In genomic region chr14:68638056-68638816, GRCh38 we compare ENCODE assay signal across 12 cellular contexts.
DNase-seq lines count a peak whose midpoint lies in the region; ATAC-seq and TF ChIP-seq lines count a peak whose summit lies in the region.
"Had no signal": no experiment of that assay in that cellular context is flagged by ENCODE, and none has a peak within 500 bp of the region (broad histone marks: within the 10 kb centered on the region; RNA-seq: fewer than 3 reads in every experiment).

No MANE protein-coding gene starts in this region.

- DNase-seq in activated effector memory CD4-positive, alpha-beta T cell treated with anti-CD3 and anti-CD28 coated beads, Interleukin-2, amount 50 U/mL, for 16 hours: peak; percentile 24
- DNase-seq in activated effector memory CD4-positive, alpha-beta T cell treated with Interleukin-2 at 50 U/mL for 16 hours: no peak
- DNase-seq in right cardiac atrium (peak in 1 of 3 donors; percentile 30), ovary (peak in 1 of 5 donors; percentile 20), upper lobe of right lung (peak; percentile 45), GM10248 (ENCODE audit: extremely low spot score) (no peak), AG08396 (ENCODE audit: low spot score) (no peak)
- DNase-seq in stimulated activated naive CD4-positive, alpha-beta T cell treated with Interleukin-2 at 50 U/mL for 16 hours (lab: John Stamatoyannopoulos, UW): no peak
- DNase-seq: ACHN; activated CD4-positive, alpha-beta T cell treated with anti-CD3 and anti-CD28 coated beads, Interleukin-2, amount 50 U/mL, for 4 hours; DMS 273 treated with DMSO at 0.1 percent for 48 hours; MG63 had no signal

- 70% methylated on average over 11 of the region's 11 CpGs for WGBS in right cardiac atrium
- WGBS in ovary, 3 donors: 59 to 60% (median 60%) methylated on average over 11 of the region's 11 CpGs

- POLR2A ChIA-PET in GM10248 (lab: Yijun Ruan, JAX): no interaction called here

- TF ChIP-seq CTCF in ovary (IDR thresholded peaks at IDR 0.05) (no peak), upper lobe of right lung (IDR thresholded peaks at IDR 0.05) (no peak), GM10248 (IDR thresholded peaks at IDR 0.05; ENCODE audit: control extremely low read depth, extremely low read depth, low read depth, missing control alignments) (no peak)

- intact Hi-C loops in right cardiac atrium (cut with DNase I) (no loop called here), ovary (cut with DNase I) (no loop called here), upper lobe of right lung (cut with DNase I) (no loop called here)

- TF ChIP-seq POLR2A in ovary (IDR thresholded peaks at IDR 0.05): no peak

- H3K9me3 ChIP-seq in right cardiac atrium (ENCODE audit: control insufficient read depth, low read length): no peaks in the 10 kb centered on the region
- no peaks in the 10 kb centered on the region for H3K9me3 ChIP-seq in ovary
- H3K9me3 ChIP-seq in upper lobe of right lung: peaks cover 12% of the 10 kb centered on the region

- H3K4me3 ChIP-seq in right cardiac atrium (ENCODE audit: low read length) (no peak overlapping the region), ovary (no peak overlapping the region), upper lobe of right lung (no peak overlapping the region)
- H3K4me3 ChIP-seq: MG63 had no signal

- peaks cover 23% of the 10 kb centered on the region for H3K4me1 ChIP-seq in right cardiac atrium (ENCODE audit: control insufficient read depth, insufficient read depth, low read length)
- peaks cover 15% of the 10 kb centered on the region for H3K4me1 ChIP-seq in ovary (ENCODE audit: insufficient read depth)
- peaks cover 24% of the 10 kb centered on the region for H3K4me1 ChIP-seq in upper lobe of right lung

- H3K27me3 ChIP-seq in right cardiac atrium (ENCODE audit: control insufficient read depth, insufficient read depth) (no peaks in the 10 kb centered on the region), ovary (no peaks in the 10 kb centered on the region), upper lobe of right lung (no peaks in the 10 kb centered on the region)
- H3K27me3 ChIP-seq: MG63 had no signal

- no peak for TF ChIP-seq EP300 in ovary (IDR thresholded peaks at IDR 0.05)

- ATAC-seq in right cardiac atrium (peak; percentile 7), upper lobe of right lung (peak; percentile 35)

- H3K36me3 ChIP-seq in ovary (no peaks in the 10 kb centered on the region), upper lobe of right lung (no peaks in the 10 kb centered on the region)
- H3K36me3 ChIP-seq: MG63 had no signal

- CTCF ChIA-PET in GM10248 (lab: Yijun Ruan, JAX): interaction anchor here (0.8 to 3.5 kb wide), 8 partner anchors 8 to 27 kb away, joined by 3 to 21 read pairs (median 4); no protein-coding TSS in a partner anchor

- H3K27ac ChIP-seq in right cardiac atrium (ENCODE audit: low read length) (peak overlapping the region; percentile 25), ovary (peak overlapping the region; percentile 6 to 67), upper lobe of right lung (peak overlapping the region; percentile 76)

Comparison
In these comparisons a context has a peak if more than half of its experiments do, and no peak if none do; other contexts are left out.
1. DNase-seq: peak in activated effector memory CD4-positive, alpha-beta T cell treated with anti-CD3 and anti-CD28 coated beads, Interleukin-2, amount 50 U/mL, for 16 hours (single experiment) and upper lobe of right lung (single experiment); none in activated effector memory CD4-positive, alpha-beta T cell treated with Interleukin-2 at 50 U/mL for 16 hours (single experiment), GM10248 (single experiment), stimulated activated naive CD4-positive, alpha-beta T cell treated with Interleukin-2 at 50 U/mL for 16 hours (single experiment) and AG08396 (single experiment).
2. H3K27ac ChIP-seq: peak in every context shown above with its lines; median percentile 76 in upper lobe of right lung; 36 in ovary; 25 in right cardiac atrium.